8 cellular contexts compared by ENCODE assay signal in genomic region chr13:112587767-112588489, GRCh38. TPM values are rescaled to one million over a fixed set of nuclear protein-coding genes. Genes with fewer than 3 reads are reported as not detected.
DNase-seq lines count a peak whose midpoint lies in the region; ATAC-seq and TF ChIP-seq lines count a peak whose summit lies in the region.

Gene TUBGCP3, minus strand, starts transcription at chr13:112588153. Its CDS starts 173 bp downstream, at chr13:112587980.

- intact Hi-C loops in activated T-helper 2 cell treated with anti-CD3 and anti-CD28 coated beads, Interferon-gamma antibody, Interleukin-2, Interleukin-4, amounts not matched to agents 10 μg/mL and 5 μg/mL and 100 μg/mL, durations not matched to agents 14 hours and 24 hours and 36 hours (cut with micrococcal nuclease): loop anchor here (2.0 kb wide), 3 partner anchors 15 to 101 kb away; no protein-coding TSS in a partner anchor

- H3K4me1 Mint-ChIP-seq in activated T-helper 2 cell treated with anti-CD3 and anti-CD28 coated beads, Interferon-gamma antibody, Interleukin-2, Interleukin-4, amounts not matched to agents 10 μg/mL and 5 μg/mL and 100 μg/mL, durations not matched to agents 14 hours and 24 hours and 36 hours (ENCODE audit: low read depth): peaks cover 27% of the 10 kb centered on the region
- H3K4me1 Mint-ChIP-seq in natural killer cell treated with Interleukin-12 subunit alpha and Interleukin-12 subunit beta and Interleukin-15 and Interleukin-18, amount 100 ng/mL, for 72 hours (ENCODE audit: low read depth in 2 of 2): peaks cover 28 to 36% of the 10 kb centered on the region in 2 donors

- H3K4me1 ChIP-seq in RWPE2 (ENCODE audit: insufficient read depth, poor library complexity, severe bottlenecking): peaks cover 6% of the 10 kb centered on the region

- H3K4me3 Mint-ChIP-seq in activated T-helper 2 cell treated with anti-CD3 and anti-CD28 coated beads, Interferon-gamma antibody, Interleukin-2, Interleukin-4, amounts not matched to agents 10 μg/mL and 5 μg/mL and 100 μg/mL, durations not matched to agents 14 hours and 24 hours and 36 hours (ENCODE audit: low read depth): peak within 1 kb of the TSS; percentile 98
- peak within 1 kb of the TSS; percentile 99 for H3K4me3 Mint-ChIP-seq in natural killer cell treated with Interleukin-12 subunit alpha and Interleukin-12 subunit beta and Interleukin-15 and Interleukin-18, amount 100 ng/mL, for 72 hours

- TF ChIP-seq CTCF in RWPE2 (IDR thresholded peaks at IDR 0.05; ENCODE audit: poor library complexity, severe bottlenecking): no peak

- peaks cover 27% of the 10 kb centered on the region for H3K36me3 Mint-ChIP-seq in activated T-helper 2 cell treated with anti-CD3 and anti-CD28 coated beads, Interferon-gamma antibody, Interleukin-2, Interleukin-4, amounts not matched to agents 10 μg/mL and 5 μg/mL and 100 μg/mL, durations not matched to agents 14 hours and 24 hours and 36 hours (ENCODE audit: low read depth)
- no peaks in the 10 kb centered on the region for H3K36me3 Mint-ChIP-seq in natural killer cell treated with Interleukin-12 subunit alpha and Interleukin-12 subunit beta and Interleukin-15 and Interleukin-18, amount 100 ng/mL, for 72 hours

- H3K27ac ChIP-seq in RWPE2 (ENCODE audit: poor library complexity, severe bottlenecking): peak within 1 kb of the TSS; percentile 91

- ATAC-seq in GM21717 (IDR thresholded peaks at IDR 0.05; ENCODE audit: unreplicated experiment) (peak; percentile 80), RWPE2 (ENCODE audit: low read depth) (peak; percentile 87)
- ATAC-seq in natural killer cell treated with Interleukin-12 subunit alpha and Interleukin-12 subunit beta and Interleukin-15 and Interleukin-18, amount 100 ng/mL, for 72 hours: peak; percentile 91 to 92

- H3K27me3 Mint-ChIP-seq in activated T-helper 2 cell treated with anti-CD3 and anti-CD28 coated beads, Interferon-gamma antibody, Interleukin-2, Interleukin-4, amounts not matched to agents 10 μg/mL and 5 μg/mL and 100 μg/mL, durations not matched to agents 14 hours and 24 hours and 36 hours (ENCODE audit: low read depth): peaks cover 2% of the 10 kb centered on the region
- H3K27me3 Mint-ChIP-seq in natural killer cell treated with Interleukin-12 subunit alpha and Interleukin-12 subunit beta and Interleukin-15 and Interleukin-18, amount 100 ng/mL, for 72 hours: no peaks in the 10 kb centered on the region

- no peaks in the 10 kb centered on the region for H3K27me3 ChIP-seq in RWPE2 (ENCODE audit: insufficient read depth, poor library complexity, severe bottlenecking)

- no peaks in the 10 kb centered on the region for H3K9me3 ChIP-seq in RWPE2 (ENCODE audit: severe bottlenecking)

- peak within 1 kb of the TSS; percentile 93 for H3K4me3 ChIP-seq in RWPE2 (ENCODE audit: severe bottlenecking)

- no peaks in the 10 kb centered on the region for H3K9me3 Mint-ChIP-seq in activated T-helper 2 cell treated with anti-CD3 and anti-CD28 coated beads, Interferon-gamma antibody, Interleukin-2, Interleukin-4, amounts not matched to agents 10 μg/mL and 5 μg/mL and 100 μg/mL, durations not matched to agents 14 hours and 24 hours and 36 hours
- no peaks in the 10 kb centered on the region for H3K9me3 Mint-ChIP-seq in natural killer cell treated with Interleukin-12 subunit alpha and Interleukin-12 subunit beta and Interleukin-15 and Interleukin-18, amount 100 ng/mL, for 72 hours

- H3K27ac Mint-ChIP-seq in activated T-helper 2 cell treated with anti-CD3 and anti-CD28 coated beads, Interferon-gamma antibody, Interleukin-2, Interleukin-4, amounts not matched to agents 10 μg/mL and 5 μg/mL and 100 μg/mL, durations not matched to agents 14 hours and 24 hours and 36 hours: peak within 1 kb of the TSS; percentile 93
- H3K27ac Mint-ChIP-seq in natural killer cell treated with Interleukin-12 subunit alpha and Interleukin-12 subunit beta and Interleukin-15 and Interleukin-18, amount 100 ng/mL, for 72 hours: peak within 1 kb of the TSS; percentile 97

- peak; percentile 93 for DNase-seq in DMS79 treated with DMSO at 0.1 percent for 48 hours (lab: John Stamatoyannopoulos, UW)
- peak; percentile 57 for DNase-seq in KG1 (lab: John Stamatoyannopoulos, UW)
- DNase-seq in RWPE2 (ENCODE audit: low spot score): peak; percentile 72
- DNase-seq in activated T-helper 2 cell treated with anti-CD3 and anti-CD28 coated beads, Interferon-gamma antibody, Interleukin-2, Interleukin-4, amounts not matched to agents 10 μg/mL and 5 μg/mL and 100 μg/mL, durations not matched to agents 14 hours and 24 hours and 36 hours (ENCODE audit: low spot score): peak; percentile 77
- DNase-seq in fibroblast of peridontal ligament (ENCODE audit: extremely low read depth): peak; percentile 73
- DNase-seq in natural killer cell treated with Interleukin-12 subunit alpha and Interleukin-12 subunit beta and Interleukin-15 and Interleukin-18, amount 100 ng/mL, for 72 hours (ENCODE audit: low spot score): peak; percentile 83
- DNase-seq in stimulated activated naive CD4-positive, alpha-beta T cell treated with Interleukin-2 at 50 U/mL for 16 hours (lab: John Stamatoyannopoulos, UW): peak; percentile 75

- peaks cover 8% of the 10 kb centered on the region; the same call in 1 of the 2 replicates for H3K36me3 ChIP-seq in RWPE2 (ENCODE audit: low read depth)

RNA-seq across cellular contexts. Expression of gene TUBGCP3, which starts in this region (rescaled TPM):
- total RNA-seq in activated T-helper 2 cell treated with anti-CD3 and anti-CD28 coated beads, Interferon-gamma antibody, Interleukin-2, Interleukin-4, amounts not matched to agents 10 μg/mL and 5 μg/mL and 100 μg/mL, durations not matched to agents 14 hours and 24 hours and 36 hours: 63.0 and 66.4 TPM in 2 replicates
- total RNA-seq in natural killer cell treated with Interleukin-12 subunit alpha and Interleukin-12 subunit beta and Interleukin-15 and Interleukin-18, amount 100 ng/mL, for 72 hours: 10 to 100 TPM; 46.7 to 86.3 TPM

Comparison
In these comparisons a context has a peak if more than half of its experiments do, and no peak if none do; other contexts are left out.
1. Peak in every context shown above with its lines: DNase-seq, ATAC-seq, H3K4me3 ChIP-seq and H3K27ac ChIP-seq.